Comparison of ENCODE assay signal across 1 cellular context in the genomic region with DNA sequence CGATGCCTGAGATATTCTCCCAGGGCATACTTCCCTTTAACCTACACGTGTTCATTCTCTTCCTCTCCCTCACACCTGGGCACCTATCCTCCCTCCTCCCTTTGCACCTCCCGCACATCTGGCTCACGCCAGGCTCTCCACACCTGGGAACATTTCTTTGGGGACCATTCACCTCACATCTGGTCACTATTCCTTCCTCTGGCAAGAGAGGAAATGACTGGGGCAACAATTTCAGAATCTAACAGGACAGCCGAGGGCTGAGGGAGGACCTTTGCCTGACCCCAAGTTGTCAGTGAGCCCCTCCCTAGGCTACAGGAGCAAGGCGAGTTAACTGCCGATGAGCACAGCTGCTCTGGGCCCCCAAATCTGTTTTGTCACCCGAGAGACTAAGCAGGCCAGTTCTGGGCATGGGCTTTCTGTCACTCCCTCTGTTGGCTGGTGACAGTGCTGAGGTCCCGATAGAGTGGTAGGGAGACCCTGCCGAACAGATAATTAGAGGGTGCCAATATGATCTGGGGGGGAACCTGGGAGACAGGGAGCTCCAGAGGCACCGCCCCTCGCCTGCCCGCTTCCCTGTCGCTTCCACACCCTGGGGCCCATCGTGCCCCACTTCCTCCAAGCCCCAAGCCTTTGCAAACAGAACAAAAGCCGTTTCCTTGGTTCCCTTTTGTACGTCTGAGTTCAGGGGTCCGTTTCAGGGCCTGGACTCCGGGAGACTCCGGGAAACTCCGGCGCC.
TF ChIP-seq lines count a peak whose summit lies in the region.

No MANE protein-coding gene starts in this region.

TF ChIP-seq in HepG2, 621 proteins besides CTCF, POLR2A, EP300 and RAD21:
- no peak for TF ChIP-seq ZNF281 (CRISPR knock-in tag; IDR thresholded peaks at IDR 0.05; ENCODE audit: borderline replicate concordance)
- TF ChIP-seq, protein P1, sequence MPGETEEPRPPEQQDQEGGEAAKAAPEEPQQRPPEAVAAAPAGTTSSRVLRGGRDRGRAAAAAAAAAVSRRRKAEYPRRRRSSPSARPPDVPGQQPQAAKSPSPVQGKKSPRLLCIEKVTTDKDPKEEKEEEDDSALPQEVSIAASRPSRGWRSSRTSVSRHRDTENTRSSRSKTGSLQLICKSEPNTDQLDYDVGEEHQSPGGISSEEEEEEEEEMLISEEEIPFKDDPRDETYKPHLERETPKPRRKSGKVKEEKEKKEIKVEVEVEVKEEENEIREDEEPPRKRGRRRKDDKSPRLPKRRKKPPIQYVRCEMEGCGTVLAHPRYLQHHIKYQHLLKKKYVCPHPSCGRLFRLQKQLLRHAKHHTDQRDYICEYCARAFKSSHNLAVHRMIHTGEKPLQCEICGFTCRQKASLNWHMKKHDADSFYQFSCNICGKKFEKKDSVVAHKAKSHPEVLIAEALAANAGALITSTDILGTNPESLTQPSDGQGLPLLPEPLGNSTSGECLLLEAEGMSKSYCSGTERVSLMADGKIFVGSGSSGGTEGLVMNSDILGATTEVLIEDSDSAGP (CRISPR knock-in tag; IDR thresholded peaks at IDR 0.05; ENCODE audit: borderline replicate concordance) = 0 out of 2 replicates have a peak, but pooled peaks have one; percentile 40
TF ChIP-seq in HepG2: peak in this region for 1.
